Comparison of ENCODE assay signal across 8 cellular contexts in the genomic region with DNA sequence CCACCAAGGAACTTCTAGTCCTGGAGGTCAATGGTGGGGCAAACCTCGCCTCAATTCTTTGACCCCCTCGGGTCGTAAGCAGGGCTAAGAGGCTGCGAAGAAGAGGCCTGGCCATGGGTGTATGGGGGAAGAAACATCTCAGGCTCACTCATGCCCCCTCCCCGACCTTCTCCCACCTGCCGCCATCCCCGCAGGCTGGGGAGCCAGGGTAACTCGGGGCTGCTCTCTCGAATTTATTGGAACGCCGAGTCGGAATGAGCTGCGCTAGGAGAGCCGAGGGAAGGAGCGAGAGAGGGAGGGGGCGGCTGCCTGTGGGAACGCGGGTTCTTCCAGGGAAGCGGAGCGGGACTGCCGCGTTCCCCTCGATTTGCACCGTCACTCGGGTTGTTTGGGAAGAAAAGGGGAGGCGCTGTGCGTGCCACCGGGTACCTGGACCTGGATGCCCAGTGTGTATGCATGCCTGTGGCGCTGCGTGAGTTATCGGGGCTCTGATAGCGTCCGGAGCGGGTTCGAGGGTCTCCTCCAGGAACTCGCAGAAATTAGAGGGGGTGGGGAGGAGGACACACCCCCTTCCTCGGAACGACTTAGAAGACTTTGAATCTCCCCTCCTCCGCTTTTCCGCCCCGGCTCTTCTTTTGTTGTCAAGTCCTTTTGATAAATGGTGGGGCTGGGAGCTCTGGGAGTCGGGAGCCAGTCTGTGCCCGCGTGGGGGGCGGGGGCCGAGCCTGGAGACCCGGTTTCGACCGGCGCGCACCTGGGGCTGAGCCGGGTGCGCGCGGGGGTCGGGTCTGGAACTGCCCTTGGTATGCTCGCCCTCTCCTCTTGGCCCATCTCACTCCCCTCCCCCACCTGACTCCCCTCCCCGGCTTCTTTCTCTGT. TPM values are rescaled to one million over a fixed set of nuclear protein-coding genes. Genes with fewer than 3 reads are reported as not detected.
DNase-seq lines count a peak whose midpoint lies in the region; ATAC-seq and TF ChIP-seq lines count a peak whose summit lies in the region.

No MANE protein-coding gene starts in this region.

- peaks cover 0 to 7% (median 4%) of the 10 kb centered on the region in 5 donors for H3K36me3 Mint-ChIP-seq in naive thymus-derived CD4-positive, alpha-beta T cell

- POLR2A ChIA-PET in naive thymus-derived CD4-positive, alpha-beta T cell (lab: Charles Lee), result no interaction called here

- intact Hi-C loops in naive thymus-derived CD4-positive, alpha-beta T cell (cut with micrococcal nuclease), result loop anchor here (5.0 to 10.0 kb wide), 4 partner anchors 634 to 1709 kb away; no protein-coding TSS in a partner anchor

- H3K4me3 Mint-ChIP-seq in naive thymus-derived CD4-positive, alpha-beta T cell, result peak overlapping the region; percentile 54 to 91 (median 80)

- no peak overlapping the region for H3K27ac Mint-ChIP-seq in naive thymus-derived CD4-positive, alpha-beta T cell

- peaks cover 0 to 6% (median 1%) of the 10 kb centered on the region in 11 donors for H3K9me3 Mint-ChIP-seq in naive thymus-derived CD4-positive, alpha-beta T cell

- H3K4me1 Mint-ChIP-seq in naive thymus-derived CD4-positive, alpha-beta T cell, result peaks cover 27 to 49% (median 40%) of the 10 kb centered on the region in 7 donors

- peaks cover 6 to 24% of the 10 kb centered on the region in 2 donors for H3K4me1 ChIP-seq in naive thymus-derived CD4-positive, alpha-beta T cell (ENCODE audit: control insufficient read depth in 2 of 2, insufficient read depth in 2 of 2, low read length in 2 of 2)

- peak; percentile 22 for TF ChIP-seq POLR2A in GM18951 (IDR thresholded peaks at IDR 0.05; ENCODE audit: extremely low read depth, insufficient read depth, insufficient read length)

- no peaks in the 10 kb centered on the region for H3K36me3 ChIP-seq in naive thymus-derived CD4-positive, alpha-beta T cell (ENCODE audit: control insufficient read depth in 2 of 3, insufficient read depth in 3 of 3, low read length in 3 of 3)

- in situ Hi-C loops in GM18951 (cut with MboI; ENCODE audit: low sequenced_read_pairs, unreplicated experiment), result no loop called here

- peak overlapping the region; percentile 99 for H3K4me3 ChIP-seq in AG10803 (ENCODE audit: low read length)
- no peak overlapping the region for H3K4me3 ChIP-seq in naive thymus-derived CD4-positive, alpha-beta T cell (ENCODE audit: low read length)

- peak overlapping the region; percentile 93 for H3K27ac ChIP-seq in epithelial cell of prostate
- H3K27ac ChIP-seq in naive thymus-derived CD4-positive, alpha-beta T cell (ENCODE audit: low read depth, low read length), result no peak overlapping the region

- H3K27me3 Mint-ChIP-seq in naive thymus-derived CD4-positive, alpha-beta T cell, result peaks cover 47 to 72% (median 54%) of the 10 kb centered on the region in 5 donors

- no peak for TF ChIP-seq CTCF in AG10803 (conservative IDR thresholded peaks at IDR 0.05; ENCODE audit: low read length)

- H3K9me3 ChIP-seq in naive thymus-derived CD4-positive, alpha-beta T cell (ENCODE audit: control insufficient read depth in 2 of 3, low read length in 3 of 3), result no peaks in the 10 kb centered on the region

- H3K27me3 ChIP-seq in naive thymus-derived CD4-positive, alpha-beta T cell (ENCODE audit: control insufficient read depth in 2 of 2, insufficient read depth in 2 of 2, low read length in 2 of 2), result peaks cover 0 to 9% of the 10 kb centered on the region in 2 donors

- CTCF ChIA-PET in naive thymus-derived CD4-positive, alpha-beta T cell (lab: Charles Lee), result interaction anchor here (0.6 kb wide), 1 partner anchor 1580 kb away, joined by 3 read pairs; no protein-coding TSS in a partner anchor

- DNase-seq in AG10803 (ENCODE audit: low read depth) (peak; percentile 28), SK-N-DZ (ENCODE audit: low spot score) (peak; percentile 62), epithelial cell of prostate (ENCODE audit: low read depth, low spot score) (no peak)
- no peak for DNase-seq in naive thymus-derived CD4-positive, alpha-beta T cell

- ATAC-seq in naive thymus-derived CD4-positive, alpha-beta T cell, result no peak
- no peak for ATAC-seq in GM19023 (IDR thresholded peaks at IDR 0.05; ENCODE audit: unreplicated experiment)
- no peak for ATAC-seq in GM18868 (IDR thresholded peaks at IDR 0.05; ENCODE audit: unreplicated experiment)
- ATAC-seq in HG03460 (IDR thresholded peaks at IDR 0.05; ENCODE audit: unreplicated experiment), result no peak

RNA-seq across cellular contexts. Expression of gene ZNF503, which starts 1.8 kb away (rescaled TPM):
- 8.0 and 12.9 TPM in 2 replicates for polyA plus RNA-seq in SK-N-DZ (2014; cell fraction: cytosol; rRNA removed)
- polyA plus RNA-seq in SK-N-DZ (2014; cell fraction: nucleus; rRNA removed), result 11.3 and 15.4 TPM in 2 replicates
- total RNA-seq in naive thymus-derived CD4-positive, alpha-beta T cell, result 1 to 10 TPM in 1 of 5 experiments, under 1 TPM in 3, not detected in 1; 0.07 to 3.6 (median 0.54) TPM
- polyA plus RNA-seq in naive thymus-derived CD4-positive, alpha-beta T cell, result not detected

RNA-seq across cellular contexts. Expression of gene LRMDA, which starts 28.0 kb away (rescaled TPM):
- 0.14 TPM in 1 of 2 replicates, not detected in the other for polyA plus RNA-seq in SK-N-DZ (2014; cell fraction: cytosol; rRNA removed)
- not detected in 2 replicates for polyA plus RNA-seq in SK-N-DZ (2014; cell fraction: nucleus; rRNA removed)
- 10 to 100 TPM in 1 of 5 experiments, 1 to 10 TPM in 1, under 1 TPM in 1, not detected in 2; 0.57 to 14.9 (median 3.0) TPM for total RNA-seq in naive thymus-derived CD4-positive, alpha-beta T cell
- polyA plus RNA-seq in naive thymus-derived CD4-positive, alpha-beta T cell, result not detected

Comparison
In these comparisons a context has a peak if more than half of its experiments do, and no peak if none do; other contexts are left out.
1. DNase-seq: peak in AG10803 (single experiment) and SK-N-DZ (single experiment); none in epithelial cell of prostate (single experiment) and naive thymus-derived CD4-positive, alpha-beta T cell (0 of 9).